ENCODE assay signal across 30 cellular contexts in the genomic region with DNA sequence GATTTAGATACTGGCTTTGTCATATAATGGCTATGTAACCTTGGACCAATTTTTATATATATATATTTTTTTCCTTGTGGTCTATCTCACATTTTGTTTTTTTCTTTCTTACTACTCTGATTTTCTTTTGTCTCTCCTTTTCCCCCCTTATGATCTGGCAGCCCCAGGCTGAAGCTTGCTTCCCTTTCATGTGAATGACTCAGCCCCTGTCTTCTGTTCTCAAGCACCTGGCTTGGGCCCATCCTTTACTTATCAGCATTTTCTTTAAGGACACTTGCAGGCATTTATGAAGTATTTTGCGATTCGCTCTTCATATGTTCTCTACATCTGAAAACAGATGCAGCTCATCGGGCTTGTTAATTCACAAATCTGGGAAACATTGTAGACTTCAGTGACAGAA.
A peak's percentile ranks its signal among the peaks of the same experiment; 100 is the strongest.
DNase-seq lines count a peak whose midpoint lies in the region; ATAC-seq and TF ChIP-seq lines count a peak whose summit lies in the region.
"Had no signal": no experiment of that assay in that cellular context is flagged by ENCODE, and none has a peak within 500 bp of the region (broad histone marks: within the 10 kb centered on the region; RNA-seq: fewer than 3 reads in every experiment).

No MANE protein-coding gene starts in this region.

- H3K27me3 Mint-ChIP-seq in effector memory CD8-positive, alpha-beta T cell = no peaks in the 10 kb centered on the region
- H3K27me3 Mint-ChIP-seq: activated CD8-positive, alpha-beta memory T cell treated with anti-CD3 and anti-CD28 coated beads, Interleukin-2, amount 10 ng/mL, durations not matched to agents 7 days and 5 days; CD4-positive, alpha-beta T cell; progenitor cell of endocrine pancreas had no signal

- peaks cover 0 to 4% of the 10 kb centered on the region in 2 donors for H3K9me3 Mint-ChIP-seq in effector memory CD8-positive, alpha-beta T cell
- H3K9me3 Mint-ChIP-seq: activated T-cell treated with anti-CD3 and anti-CD28 coated beads, Interleukin-2, amount 50 U/mL, for 4 hours; CD4-positive, alpha-beta T cell; dendritic cell treated with granulocyte-macrophage colony-stimulating factor and Interleukin-4, amounts not matched to agents 40 ng/mL and 50 ng/mL, for 4 days; immature natural killer cell had no signal

- BruUV-seq in mammary epithelial cell (replicated peaks; lab: Mats Ljungman, UMichigan) = no TSS peak

- peak; percentile 48 for DNase-seq in ELR (ENCODE audit: low read depth)
- peak; percentile 5 for DNase-seq in LoVo (ENCODE audit: low spot score)
- DNase-seq in mammary epithelial cell = peak; percentile 51
- peak; percentile 74 for DNase-seq in islet precursor cell
- no peak for DNase-seq in effector memory CD8-positive, alpha-beta T cell
- DNase-seq in GM13977 (ENCODE audit: low spot score) = no peak
- DNase-seq in NCI-H345 treated with DMSO at 0.1 percent for 48 hours (lab: John Stamatoyannopoulos, UW; ENCODE audit: unreplicated experiment) = no peak
- DNase-seq in SKM-1 (lab: John Stamatoyannopoulos, UW; ENCODE audit: unreplicated experiment) = no peak
- DNase-seq: activated CD4-positive, CD25-positive, alpha-beta regulatory T cell; activated CD8-positive, alpha-beta memory T cell treated with anti-CD3 and anti-CD28 coated beads, Interleukin-2, amount 10 ng/mL, durations not matched to agents 7 days and 5 days; activated gamma-delta T cell treated with Interleukin-2 at 50 U/mL for 16 hours; activated T-cell treated with anti-CD3 and anti-CD28 coated beads, Interleukin-2, amount 50 U/mL, for 4 hours; AML-193; CD4-positive, alpha-beta T cell; esophagus squamous epithelium; foreskin melanocyte; immature natural killer cell; Karpas-422; naive thymus-derived CD4-positive, alpha-beta T cell; NCI-H1048; NCI-H2107; nucleus accumbens; stimulated activated CD4-positive, alpha-beta T cell treated with anti-CD3 and anti-CD28 coated beads, Interleukin-4, amount 100 ng/mL, for 1 hour; thyroid gland; uterus had no signal

- H3K27ac ChIP-seq in mammary epithelial cell (ENCODE audit: insufficient read depth, low read depth, low read length) = no peak overlapping the region
- H3K27ac ChIP-seq: esophagus squamous epithelium, SK-N-MC, thyroid gland, uterus had no signal

- ATAC-seq in effector memory CD8-positive, alpha-beta T cell (replicated peaks) = no peak
- ATAC-seq: activated CD8-positive, alpha-beta memory T cell treated with anti-CD3 and anti-CD28 coated beads, Interleukin-2, amount 10 ng/mL, durations not matched to agents 7 days and 5 days; activated T-cell treated with anti-CD3 and anti-CD28 coated beads, Interleukin-2, amount 50 U/mL, for 4 hours; naive thymus-derived CD4-positive, alpha-beta T cell; sciatic nerve had no signal

- no peaks in the 10 kb centered on the region for H3K4me1 Mint-ChIP-seq in effector memory CD8-positive, alpha-beta T cell (ENCODE audit: low read depth in 2 of 2)
- H3K4me1 Mint-ChIP-seq: activated CD8-positive, alpha-beta memory T cell treated with anti-CD3 and anti-CD28 coated beads, Interleukin-2, amount 10 ng/mL, durations not matched to agents 7 days and 5 days; immature natural killer cell had no signal

- H3K4me3 Mint-ChIP-seq in effector memory CD8-positive, alpha-beta T cell = no peak overlapping the region
- H3K4me3 Mint-ChIP-seq: activated CD8-positive, alpha-beta memory T cell treated with anti-CD3 and anti-CD28 coated beads, Interleukin-2, amount 10 ng/mL, durations not matched to agents 7 days and 5 days; activated T-cell treated with anti-CD3 and anti-CD28 coated beads, Interleukin-2, amount 50 U/mL, for 4 hours; CD4-positive, alpha-beta T cell; dendritic cell treated with granulocyte-macrophage colony-stimulating factor and Interleukin-4, amounts not matched to agents 40 ng/mL and 50 ng/mL, for 4 days; immature natural killer cell; naive thymus-derived CD4-positive, alpha-beta T cell had no signal

- no peaks in the 10 kb centered on the region for H4K20me1 ChIP-seq in mammary epithelial cell (ENCODE audit: insufficient read depth, low read length)

- no peak overlapping the region for H3K4me3 ChIP-seq in mammary epithelial cell (replicated peaks in 1 of 3; ENCODE audit: insufficient read depth in 1 of 3, low read depth in 2 of 3, low read length in 3 of 3)
- H3K4me3 ChIP-seq: esophagus squamous epithelium, HAP-1, SK-N-MC, thyroid gland, uterus had no signal

- H3K79me2 ChIP-seq in mammary epithelial cell (ENCODE audit: insufficient read depth, low read length) = no peaks in the 10 kb centered on the region

- H3K36me3 ChIP-seq in mammary epithelial cell (ENCODE audit: insufficient read depth, low read length) = no peaks in the 10 kb centered on the region
- H3K36me3 ChIP-seq: esophagus squamous epithelium, HAP-1, thyroid gland, uterus had no signal

- H3K27ac Mint-ChIP-seq in effector memory CD8-positive, alpha-beta T cell = no peak overlapping the region
- H3K27ac Mint-ChIP-seq: activated CD8-positive, alpha-beta memory T cell treated with anti-CD3 and anti-CD28 coated beads, Interleukin-2, amount 10 ng/mL, durations not matched to agents 7 days and 5 days; CD4-positive, alpha-beta T cell; dendritic cell treated with granulocyte-macrophage colony-stimulating factor and Interleukin-4, amounts not matched to agents 40 ng/mL and 50 ng/mL, for 4 days; immature natural killer cell; naive thymus-derived CD4-positive, alpha-beta T cell; progenitor cell of endocrine pancreas had no signal

- in situ Hi-C loops in mammary epithelial cell (cut with MboI; ENCODE audit: low sequenced_read_pairs in 2 of 2) (no loop called here), GM13977 (cut with MboI; ENCODE audit: low pct_unique_long_range_greater_than_20kb, low sequenced_read_pairs, unreplicated experiment) (loop anchor here (25.0 kb wide), 1 partner anchor 1685 kb away; no protein-coding TSS in a partner anchor)

- no peaks in the 10 kb centered on the region for H3K36me3 Mint-ChIP-seq in effector memory CD8-positive, alpha-beta T cell (ENCODE audit: insufficient read depth)
- H3K36me3 Mint-ChIP-seq: activated CD8-positive, alpha-beta memory T cell treated with anti-CD3 and anti-CD28 coated beads, Interleukin-2, amount 10 ng/mL, durations not matched to agents 7 days and 5 days; immature natural killer cell; naive thymus-derived CD4-positive, alpha-beta T cell had no signal

- H3K4me2 ChIP-seq in mammary epithelial cell (ENCODE audit: insufficient read depth, low read depth, low read length) = no peak overlapping the region

- no peak overlapping the region for H3K9ac ChIP-seq in mammary epithelial cell (ENCODE audit: insufficient read depth, low read length)

- H3K9me3 ChIP-seq in mammary epithelial cell (replicated peaks; ENCODE audit: insufficient read depth, low read length) = no peaks in the 10 kb centered on the region
- H3K9me3 ChIP-seq: esophagus squamous epithelium, HAP-1, thyroid gland, uterus had no signal

- CTCF ChIA-PET in mammary epithelial cell (lab: Charles Lee; ENCODE audit: low non-redundant PET) = no interaction called here

- no peak overlapping the region for H2AFZ ChIP-seq in mammary epithelial cell (ENCODE audit: low read depth, low read length)

- dilution Hi-C loops in mammary epithelial cell (cut with HindIII; ENCODE audit: low sequenced_read_pairs) = no loop called here

- H3K4me1 ChIP-seq in mammary epithelial cell (ENCODE audit: insufficient read depth, low read length) = no peaks in the 10 kb centered on the region
- H3K4me1 ChIP-seq: esophagus squamous epithelium, thyroid gland, uterus had no signal

- peaks cover 2% of the 10 kb centered on the region for H3K27me3 ChIP-seq in mammary epithelial cell (ENCODE audit: insufficient read depth, low read length)
- H3K27me3 ChIP-seq: esophagus squamous epithelium, thyroid gland, uterus had no signal

- TF ChIP-seq CTCF in mammary epithelial cell (conservative IDR thresholded peaks at IDR 0.05 in 1 of 2, IDR thresholded peaks at IDR 0.05 in 1 of 2; ENCODE audit: extremely low read depth in 1 of 2, insufficient read depth in 1 of 2, low read depth in 1 of 2, low read length in 2 of 2) = no peak
- TF ChIP-seq CTCF in GM13977 (IDR thresholded peaks at IDR 0.05; ENCODE audit: extremely low read depth, insufficient read depth, missing control alignments) = no peak

- WGBS in mammary epithelial cell (ENCODE audit: low coverage, missing lambda C conversion rate) = 69% methylated on average over 3 of the region's 3 CpGs

- intact Hi-C loops in mammary epithelial cell (cut with micrococcal nuclease) = no loop called here

Comparison
In these comparisons a context has a peak if more than half of its experiments do, and no peak if none do; other contexts are left out.
1. DNase-seq: peak in ELR (single experiment), LoVo (single experiment), mammary epithelial cell (single experiment) and islet precursor cell (single experiment); none in effector memory CD8-positive, alpha-beta T cell (0 of 3), GM13977 (single experiment), NCI-H345 treated with DMSO at 0.1 percent for 48 hours (single experiment) and SKM-1 (single experiment).